Comparison of ENCODE assay signal across 14 cellular contexts in the genomic region with DNA sequence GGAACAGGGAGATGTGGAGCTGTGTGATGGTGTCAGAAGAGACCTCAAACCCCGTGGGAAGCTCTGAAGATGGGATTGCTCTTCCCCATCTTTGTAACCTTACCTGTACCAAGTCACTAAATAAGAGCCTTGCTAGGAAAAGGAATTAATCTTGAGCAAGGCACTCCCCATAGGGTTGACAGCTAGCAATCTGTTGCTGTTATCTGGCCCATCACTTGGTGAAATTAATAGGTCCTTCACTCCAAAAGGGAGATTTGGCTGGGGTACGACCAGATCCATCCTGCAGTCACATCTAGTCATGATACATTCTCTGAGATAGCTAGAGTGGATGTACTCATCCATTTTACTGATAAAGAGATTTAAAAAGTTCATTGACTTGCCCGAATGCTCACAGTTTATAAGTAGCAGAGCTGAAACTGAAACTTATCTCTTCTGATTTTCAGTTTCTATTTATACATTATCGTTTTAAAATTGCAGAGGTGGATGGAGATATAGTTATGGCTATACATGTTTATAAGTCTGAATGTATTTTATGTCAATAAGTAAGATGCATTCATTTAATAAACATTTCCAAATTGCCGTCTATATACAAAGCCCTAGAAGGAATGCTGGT.
DNase-seq lines count a peak whose midpoint lies in the region; ATAC-seq and TF ChIP-seq lines count a peak whose summit lies in the region.
"Had no signal": no experiment of that assay in that cellular context is flagged by ENCODE, and none has a peak within 500 bp of the region (broad histone marks: within the 10 kb centered on the region; RNA-seq: fewer than 3 reads in every experiment).

No MANE protein-coding gene starts in this region.

- ATAC-seq in GM21447 (IDR thresholded peaks at IDR 0.05; ENCODE audit: unreplicated experiment), result peak; percentile 85
- peak; percentile 73 for ATAC-seq in HG03066 (IDR thresholded peaks at IDR 0.05; ENCODE audit: low read depth, unreplicated experiment)
- ATAC-seq in gastrocnemius medialis, result no peak

- in situ Hi-C loops in gastrocnemius medialis (cut with MboI; ENCODE audit: low sequenced_read_pairs in 4 of 4), result no loop called here

- H3K4me3 Mint-ChIP-seq in activated CD4-positive, alpha-beta T cell treated with anti-CD3 and anti-CD28 coated beads, Interleukin-2, amount 10 ng/mL, durations not matched to agents 24 days and 14 days, result no peak overlapping the region
- peak overlapping the region; percentile 19 to 84 (median 54) for H3K4me3 Mint-ChIP-seq in immature natural killer cell
- H3K4me3 Mint-ChIP-seq: activated T-cell treated with anti-CD3 and anti-CD28 coated beads, Interleukin-2, amount 50 U/mL, for 24 hours had no signal

- H3K27ac ChIP-seq in gastrocnemius medialis, result no peak overlapping the region
- H3K27ac ChIP-seq: Peyer's patch had no signal

- intact Hi-C loops in activated CD4-positive, alpha-beta T cell treated with anti-CD3 and anti-CD28 coated beads, Interleukin-2, amount 10 ng/mL, durations not matched to agents 24 days and 14 days (cut with micrococcal nuclease), result no loop called here
- intact Hi-C loops in gastrocnemius medialis (cut with DNase I; ENCODE audit: low total_unique reads), result no loop called here

- no peaks in the 10 kb centered on the region for H3K27me3 ChIP-seq in gastrocnemius medialis
- H3K27me3 ChIP-seq: MG63, Peyer's patch had no signal

- DNase-seq in activated CD4-positive, alpha-beta T cell treated with anti-CD3 and anti-CD28 coated beads, Interleukin-2, amount 10 ng/mL, durations not matched to agents 24 days and 14 days, result peak; percentile 52
- DNase-seq in activated CD4-positive, alpha-beta T cell treated with anti-CD3 and anti-CD28 coated beads, Interleukin-2, amount 50 U/mL, for 48 hours, result no peak
- DNase-seq in immature natural killer cell (peak in 1 of 3 donors; percentile 2), NCI-H345 treated with DMSO at 0.1 percent for 48 hours (lab: John Stamatoyannopoulos, UW; ENCODE audit: unreplicated experiment) (no peak), gastrocnemius medialis (no peak)
- DNase-seq in stimulated activated naive CD4-positive, alpha-beta T cell treated with Interleukin-2 at 50 U/mL for 16 hours (lab: John Stamatoyannopoulos, UW), result no peak
- DNase-seq: activated T-cell treated with anti-CD3 and anti-CD28 coated beads, Interleukin-2, amount 50 U/mL, for 24 hours; DMS79; erythroblast; MG63; midbrain; Peyer's patch had no signal

- peaks cover 0 to 8% of the 10 kb centered on the region in 2 donors for H3K4me1 ChIP-seq in gastrocnemius medialis
- H3K4me1 ChIP-seq: Peyer's patch had no signal

- H3K36me3 ChIP-seq in gastrocnemius medialis, result no peaks in the 10 kb centered on the region
- H3K36me3 ChIP-seq: MG63, Peyer's patch had no signal

- TF ChIP-seq POLR2A in gastrocnemius medialis (IDR thresholded peaks at IDR 0.05), result no peak

- H3K4me1 Mint-ChIP-seq in activated CD4-positive, alpha-beta T cell treated with anti-CD3 and anti-CD28 coated beads, Interleukin-2, amount 10 ng/mL, durations not matched to agents 24 days and 14 days, result peaks cover 9% of the 10 kb centered on the region
- peaks cover 12 to 16% of the 10 kb centered on the region in 2 donors for H3K4me1 Mint-ChIP-seq in immature natural killer cell

- no peaks in the 10 kb centered on the region for H3K9me3 Mint-ChIP-seq in activated CD4-positive, alpha-beta T cell treated with anti-CD3 and anti-CD28 coated beads, Interleukin-2, amount 10 ng/mL, durations not matched to agents 24 days and 14 days
- no peaks in the 10 kb centered on the region for H3K9me3 Mint-ChIP-seq in immature natural killer cell
- H3K9me3 Mint-ChIP-seq: activated T-cell treated with anti-CD3 and anti-CD28 coated beads, Interleukin-2, amount 50 U/mL, for 24 hours had no signal

- no peak for TF ChIP-seq CTCF in gastrocnemius medialis (IDR thresholded peaks at IDR 0.05 in 4 of 5, conservative IDR thresholded peaks at IDR 0.05 in 1 of 5)

- H3K27ac Mint-ChIP-seq in activated CD4-positive, alpha-beta T cell treated with anti-CD3 and anti-CD28 coated beads, Interleukin-2, amount 10 ng/mL, durations not matched to agents 24 days and 14 days, result no peak overlapping the region
- peak overlapping the region in 4 of 6 donors; percentile 4 to 44 (median 26) for H3K27ac Mint-ChIP-seq in immature natural killer cell
- H3K27ac Mint-ChIP-seq: activated T-cell treated with anti-CD3 and anti-CD28 coated beads, Interleukin-2, amount 50 U/mL, for 24 hours had no signal

- H3K9me3 ChIP-seq in gastrocnemius medialis, result no peaks in the 10 kb centered on the region
- H3K9me3 ChIP-seq: MG63, Peyer's patch had no signal

- H3K36me3 Mint-ChIP-seq in activated CD4-positive, alpha-beta T cell treated with anti-CD3 and anti-CD28 coated beads, Interleukin-2, amount 10 ng/mL, durations not matched to agents 24 days and 14 days (ENCODE audit: low read depth), result no peaks in the 10 kb centered on the region
- H3K36me3 Mint-ChIP-seq in immature natural killer cell, result peaks cover 0 to 13% (median 0%) of the 10 kb centered on the region in 3 donors

- H3K4me3 ChIP-seq in gastrocnemius medialis, result no peak overlapping the region
- H3K4me3 ChIP-seq: MG63, Peyer's patch had no signal

- peaks cover 11% of the 10 kb centered on the region for H3K27me3 Mint-ChIP-seq in activated CD4-positive, alpha-beta T cell treated with anti-CD3 and anti-CD28 coated beads, Interleukin-2, amount 10 ng/mL, durations not matched to agents 24 days and 14 days
- peaks cover 2 to 3% (median 2%) of the 10 kb centered on the region in 3 donors for H3K27me3 Mint-ChIP-seq in immature natural killer cell (ENCODE audit: low read depth in 3 of 3)

Comparison
In these comparisons a context has a peak if more than half of its experiments do, and no peak if none do; other contexts are left out.
1. ATAC-seq: peak in GM21447 (single experiment) and HG03066 (single experiment); none in gastrocnemius medialis (0 of 2).